8 cellular contexts compared by ENCODE assay signal in the genomic region with DNA sequence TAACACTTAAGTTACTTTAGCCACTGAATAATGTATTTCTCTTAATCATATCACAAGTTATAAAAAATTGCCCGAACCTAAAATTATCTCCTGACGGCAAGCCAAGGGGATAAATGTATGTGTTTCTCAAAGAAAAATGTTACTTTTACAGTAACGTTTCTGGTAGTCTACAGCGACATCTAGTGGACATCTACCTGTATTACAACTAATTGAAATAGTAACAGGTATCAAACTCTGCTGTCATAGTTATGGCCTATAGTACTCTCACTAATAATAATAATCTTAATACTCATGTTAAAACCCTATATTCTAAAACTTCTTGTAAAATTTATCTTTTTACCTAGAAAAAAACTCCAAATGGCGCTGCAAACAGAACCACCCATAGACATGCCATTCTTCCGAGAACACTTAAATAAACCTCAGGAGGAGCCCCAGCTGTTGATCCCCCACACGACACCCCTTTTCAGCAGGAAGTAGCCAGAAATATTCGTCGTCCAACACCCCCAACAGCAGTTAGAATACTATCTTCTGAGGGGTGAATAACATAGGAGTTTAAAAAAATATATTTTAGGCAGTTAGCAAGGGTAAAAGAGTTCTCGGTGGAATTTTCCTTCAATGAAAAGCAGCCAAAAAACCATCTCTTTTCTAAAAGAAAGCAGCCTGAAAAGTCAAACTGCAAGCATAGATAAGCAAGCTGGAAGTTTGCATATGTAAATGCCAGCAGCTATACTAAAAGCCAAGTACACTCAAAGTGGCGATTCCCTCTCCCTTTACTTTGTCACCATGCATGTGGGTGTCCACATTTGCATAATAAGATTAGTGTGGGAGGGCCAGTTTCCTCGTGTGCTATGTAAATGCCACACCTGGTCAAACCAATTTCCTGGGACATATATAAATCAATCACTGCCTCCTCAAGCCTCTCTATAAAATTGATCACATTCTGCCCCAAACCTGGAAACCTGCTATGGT. TPM values are rescaled to one million over a fixed set of nuclear protein-coding genes. Genes with fewer than 3 reads are reported as not detected.
DNase-seq lines count a peak whose midpoint lies in the region; ATAC-seq, FAIRE-seq and TF ChIP-seq lines count a peak whose summit lies in the region.

No MANE protein-coding gene starts in this region.

- no peak for FAIRE-seq in A549 (lab: Jason Lieb, UNC)

- no peak overlapping the region for H2AFZ ChIP-seq in OCI-LY3 (ENCODE audit: low read depth, low read length)

- POLR2A ChIA-PET in A549 (lab: Yijun Ruan, JAX): no interaction called here

- ATAC-seq in A549 (no peak), foreskin keratinocyte (no peak), GM18511 (IDR thresholded peaks at IDR 0.05; ENCODE audit: unreplicated experiment) (no peak)

- H3K4me2 ChIP-seq in A549: no peak overlapping the region
- peak overlapping the region; percentile 45 for H3K4me2 ChIP-seq in OCI-LY3 (ENCODE audit: low read length)

- H3K4me1 Mint-ChIP-seq in type B pancreatic cell (ENCODE audit: unreplicated experiment): no peaks in the 10 kb centered on the region

- peak in 1 of 2 experiments; percentile 18; a peak in 1 of 5 replicates for TF ChIP-seq RAD21 in A549 (conservative IDR thresholded peaks at IDR 0.05 in 1 of 2, IDR thresholded peaks at IDR 0.05 in 1 of 2)

- H3K4me3 ChIP-seq in A549 (no peak overlapping the region), OCI-LY3 (ENCODE audit: low read length) (peak overlapping the region; percentile 25; the same call in 1 of the 2 replicates)

- H3K27ac Mint-ChIP-seq in type B pancreatic cell: no peak overlapping the region

- no peaks in the 10 kb centered on the region for H3K36me3 ChIP-seq in OCI-LY3 (replicated peaks; ENCODE audit: low read depth, low read length)

- no peaks in the 10 kb centered on the region for H4K20me1 ChIP-seq in OCI-LY3 (ENCODE audit: insufficient read depth, low read length)

- no peaks in the 10 kb centered on the region for H3K79me2 ChIP-seq in OCI-LY3 (ENCODE audit: low read length)

- no peaks in the 10 kb centered on the region for H3K36me3 Mint-ChIP-seq in type B pancreatic cell

- no peak for DNase-seq in A549 (ENCODE audit: low read depth in 1 of 2, low spot score in 1 of 2)
- no peak for DNase-seq in foreskin keratinocyte
- no peak for DNase-seq in type B pancreatic cell (ENCODE audit: extremely low spot score, unreplicated experiment)
- DNase-seq in NCI-H128 (lab: John Stamatoyannopoulos, UW; ENCODE audit: unreplicated experiment): no peak
- no peak for DNase-seq in OCI-M2 (lab: John Stamatoyannopoulos, UW; ENCODE audit: unreplicated experiment)

- H3K4me3 Mint-ChIP-seq in type B pancreatic cell: no peak overlapping the region

- TF ChIP-seq EP300 in A549 (IDR thresholded peaks at IDR 0.05): no peak

- TF ChIP-seq CTCF in A549 (IDR thresholded peaks at IDR 0.05) (peak; percentile 16; the same call in 1 of the 3 replicates), GM12873 (IDR thresholded peaks at IDR 0.05; ENCODE audit: insufficient read depth, low read depth, low read length, missing control alignments) (peak; percentile 57), OCI-LY3 (IDR thresholded peaks at IDR 0.05; ENCODE audit: low read depth, low read length) (peak; percentile 81), foreskin keratinocyte (conservative IDR thresholded peaks at IDR 0.05) (peak; percentile 65), type B pancreatic cell (conservative IDR thresholded peaks at IDR 0.05) (peak; percentile 71)

- CTCF ChIA-PET in A549 (lab: Yijun Ruan, JAX): no interaction called here

- H3K27ac ChIP-seq in A549 (no peak overlapping the region), OCI-LY3 (ENCODE audit: low read length) (no peak overlapping the region), foreskin keratinocyte (no peak overlapping the region)

- peaks cover 12% of the 10 kb centered on the region for H3K9me3 Mint-ChIP-seq in type B pancreatic cell

- H3K9me3 ChIP-seq in A549 (peaks cover 13% of the 10 kb centered on the region; the same call in 2 of the 3 replicates), OCI-LY3 (ENCODE audit: insufficient read depth, low read length) (no peaks in the 10 kb centered on the region)

- H3K4me1 ChIP-seq in A549 (no peaks in the 10 kb centered on the region), OCI-LY3 (ENCODE audit: low read length) (peaks cover 10% of the 10 kb centered on the region), foreskin keratinocyte (no peaks in the 10 kb centered on the region)

- H3K27me3 Mint-ChIP-seq in type B pancreatic cell: no peaks in the 10 kb centered on the region

- 11% methylated on average over 12 of the region's 12 CpGs for WGBS in A549 (ENCODE audit: missing lambda C conversion rate)

- no peak for TF ChIP-seq POLR2A in A549 (IDR thresholded peaks at IDR 0.05; ENCODE audit: low read length)

- no peaks in the 10 kb centered on the region for H3K27me3 ChIP-seq in OCI-LY3 (ENCODE audit: low read depth, low read length)
- no peaks in the 10 kb centered on the region for H3K27me3 ChIP-seq in foreskin keratinocyte

- no peak overlapping the region for H3K9ac ChIP-seq in OCI-LY3 (ENCODE audit: low read length)

TF ChIP-seq in A549, 52 proteins besides CTCF, POLR2A, EP300 and RAD21:
- no peak for TF ChIP-seq ESRRA (IDR thresholded peaks at IDR 0.05; ENCODE audit: borderline replicate concordance, low read length)
- TF ChIP-seq CEBPB (IDR thresholded peaks at IDR 0.05): no peak
- no peak for TF ChIP-seq ZNF302 (CRISPR knock-in tag; IDR thresholded peaks at IDR 0.05)
- TF ChIP-seq SREBF2 (IDR thresholded peaks at IDR 0.05): no peak
- TF ChIP-seq MAFK (IDR thresholded peaks at IDR 0.05; ENCODE audit: partially characterized antibody): no peak
- TF ChIP-seq NFE2L2 (conservative IDR thresholded peaks at IDR 0.05; ENCODE audit: low read length): no peak
- no peak for TF ChIP-seq RNF2 (IDR thresholded peaks at IDR 0.05; ENCODE audit: borderline replicate concordance, low read depth)
- no peak for TF ChIP-seq SMC3 (IDR thresholded peaks at IDR 0.05)

RNA-seq across cellular contexts. Expression of a gene that starts 40.5 kb away (rescaled TPM):
- polyA plus RNA-seq in A549 (2011; rRNA removed) (4.6 and 4.9 TPM in 2 replicates), A549 (2017; fragmentation: RNase III; extraction: RNeasy Plus Mini Kit Qiagen cat#74134 plus additional on column Dnase treatment) (2.8 to 3.6 TPM (median 3.4 TPM) in 3 replicates), foreskin keratinocyte (0.77 and 0.85 TPM in 2 replicates)
- polyA plus RNA-seq in A549 (2012; cell fraction: cytosol; rRNA removed): 1.4 TPM in 2 replicates
- 1.6 and 2.8 TPM in 2 replicates for polyA plus RNA-seq in A549 (2012; cell fraction: nucleus; rRNA removed)
- polyA minus RNA-seq in A549 (2011; rRNA and poly(A)+ RNA removed): 1.8 and 2.7 TPM in 2 replicates
- total RNA-seq in foreskin keratinocyte (4.0 and 4.5 TPM in 2 replicates), type B pancreatic cell (ENCODE audit: low replicate concordance) (6.3 and 11.8 TPM in 2 replicates)

Comparison
In these comparisons a context has a peak if more than half of its experiments do, and no peak if none do; other contexts are left out.
1. CTCF ChIP-seq: peak in every context shown above with its lines; median percentile 81 in OCI-LY3; 71 in type B pancreatic cell; 65 in foreskin keratinocyte; 57 in GM12873; 16 in A549.